In genomic region chr14:103949386-103949785, GRCh38 we compare ENCODE assay signal across 25 cellular contexts. TPM values are rescaled to one million over a fixed set of nuclear protein-coding genes. Genes with fewer than 3 reads are reported as not detected.
"Had no signal": no experiment of that assay in that cellular context is flagged by ENCODE, and none has a peak within 500 bp of the region (broad histone marks: within the 10 kb centered on the region; RNA-seq: fewer than 3 reads in every experiment).

No MANE protein-coding gene starts in this region.

- H3K4me3 Mint-ChIP-seq: activated B cell treated with CpG ODN at 0.5 μM for 24 hours; activated CD8-positive, alpha-beta T cell treated with anti-CD3 and anti-CD28 coated beads, Interleukin-2, amount 10 ng/mL, durations not matched to agents 7 days and 5 days; activated naive CD8-positive, alpha-beta T cell; naive thymus-derived CD8-positive, alpha-beta T cell had no signal

- DNase-seq: activated B cell treated with CpG ODN at 0.5 μM for 24 hours; activated CD4-positive, alpha-beta T cell treated with anti-CD3 and anti-CD28 coated beads for 48 hours; activated CD8-positive, alpha-beta memory T cell treated with anti-CD3 and anti-CD28 coated beads, Interleukin-2, amount 50 U/mL, for 4 hours; activated CD8-positive, alpha-beta T cell treated with anti-CD3 and anti-CD28 coated beads, Interleukin-2, amount 10 ng/mL, durations not matched to agents 7 days and 5 days; activated effector memory CD4-positive, alpha-beta T cell treated with anti-CD3 and anti-CD28 coated beads, Interleukin-2, amount 50 U/mL, for 16 hours; activated T-cell treated with anti-CD3 and anti-CD28 coated beads, Interleukin-2, amount 50 U/mL, for 48 hours; anterior cingulate cortex; brain microvascular endothelial cell; hippocampal formation; kidney; mammary epithelial cell; naive thymus-derived CD8-positive, alpha-beta T cell; sigmoid colon; stimulated activated CD4-positive, alpha-beta T cell treated with anti-CD3 and anti-CD28 coated beads, Interleukin-1b, Interleukin-23, amount 100 ng/mL, for 48 hours had no signal

- H3K9me3 Mint-ChIP-seq: activated B cell treated with CpG ODN at 0.5 μM for 24 hours had no signal

- FAIRE-seq: kidney had no signal

- H3K4me1 Mint-ChIP-seq: activated B cell treated with CpG ODN at 0.5 μM for 24 hours had no signal

- H3K36me3 ChIP-seq: brain microvascular endothelial cell, esophagus muscularis mucosa, left lung, sigmoid colon, thoracic aorta had no signal

- H3K9me3 ChIP-seq: left lung, thoracic aorta had no signal

- H3K4me3 ChIP-seq: esophagus muscularis mucosa, left lung, sigmoid colon, thoracic aorta had no signal

- H3K27ac Mint-ChIP-seq: activated B cell treated with CpG ODN at 0.5 μM for 24 hours; activated CD8-positive, alpha-beta T cell treated with anti-CD3 and anti-CD28 coated beads, Interleukin-2, amount 10 ng/mL, durations not matched to agents 7 days and 5 days; activated naive CD8-positive, alpha-beta T cell; naive thymus-derived CD8-positive, alpha-beta T cell had no signal

- H3K27ac ChIP-seq: brain microvascular endothelial cell, esophagus muscularis mucosa, parathyroid adenoma, sigmoid colon, thoracic aorta had no signal

- H3K4me1 ChIP-seq: esophagus muscularis mucosa, sigmoid colon had no signal

- ATAC-seq: activated CD8-positive, alpha-beta T cell treated with anti-CD3 and anti-CD28 coated beads, Interleukin-2, amount 10 ng/mL, durations not matched to agents 7 days and 5 days; naive thymus-derived CD8-positive, alpha-beta T cell had no signal

- H3K27me3 ChIP-seq: brain microvascular endothelial cell had no signal

RNA-seq across cellular contexts. Expression of gene RD3L, which starts 7.1 kb away (rescaled TPM):
- total RNA-seq: activated B cell treated with CpG ODN at 0.5 μM for 24 hours; activated CD8-positive, alpha-beta T cell treated with anti-CD3 and anti-CD28 coated beads, Interleukin-2, amount 10 ng/mL, durations not matched to agents 7 days and 5 days; cerebellum; dermis microvascular lymphatic vessel endothelial cell; esophagus muscularis mucosa; fibroblast of villous mesenchyme; glomerular endothelial cell; kidney; left lung; mammary epithelial cell; naive thymus-derived CD8-positive, alpha-beta T cell; sigmoid colon; T-helper 2 cell treated with Interferon-gamma antibody and Interleukin-4, amounts not matched to agents 100 ng/mL and 5 ng/mL, for 36 hours; thoracic aorta; ureter had no signal
- polyA plus RNA-seq: mammary epithelial cell; naive thymus-derived CD8-positive, alpha-beta T cell; sigmoid colon had no signal

RNA-seq across cellular contexts. Expression of gene TDRD9, which starts 21.1 kb away (rescaled TPM):
- total RNA-seq: T-helper 2 cell treated with Interferon-gamma antibody and Interleukin-4, amounts not matched to agents 100 ng/mL and 5 ng/mL, for 36 hours had no signal
